In genomic region chr6:157534134-157534871, GRCh38 we compare ENCODE assay signal across 16 cellular contexts.
"Had no signal": no experiment of that assay in that cellular context is flagged by ENCODE, and none has a peak within 500 bp of the region (broad histone marks: within the 10 kb centered on the region; RNA-seq: fewer than 3 reads in every experiment).

No MANE protein-coding gene starts in this region.

- H3K27ac ChIP-seq: brain microvascular endothelial cell had no signal

- DNase-seq: activated CD4-positive, alpha-beta T cell treated with anti-CD3 and anti-CD28 coated beads, Interleukin-2, amount 50 U/mL, for 4 hours; activated CD4-positive, CD25-positive, alpha-beta regulatory T cell treated with anti-CD3 and anti-CD28 coated beads, Interleukin-2, amount 50 U/mL, for 72 hours; activated CD8-positive, alpha-beta memory T cell treated with anti-CD3 and anti-CD28 coated beads, Interleukin-2, amount 50 U/mL, for 48 hours; activated gamma-delta T cell treated with Interleukin-2 at 50 U/mL for 16 hours; activated naive CD8-positive, alpha-beta T cell treated with anti-CD3 and anti-CD28 coated beads for 36 hours; activated T-cell treated with anti-CD3 and anti-CD28 coated beads, Interleukin-2, amount 50 U/mL, for 72 hours; anterior cingulate cortex; brain microvascular endothelial cell; effector CD8-positive, alpha-beta T cell; foreskin keratinocyte; left colon; pancreas; T-helper 9 cell had no signal

- H3K36me3 Mint-ChIP-seq: stimulated activated effector memory CD8-positive, alpha-beta T cell treated with anti-CD3 and anti-CD28 coated beads, Interleukin-12 subunit alpha, Interleukin-12 subunit beta, amount 100 ng/mL, for 72 hours had no signal

- H3K9me3 ChIP-seq: pancreas had no signal

- H3K27me3 ChIP-seq: brain microvascular endothelial cell, foreskin keratinocyte, pancreas had no signal

- H3K27ac Mint-ChIP-seq: activated T-cell treated with anti-CD3 and anti-CD28 coated beads, Interleukin-2, amount 50 U/mL, for 72 hours had no signal

- H3K9me3 Mint-ChIP-seq: activated naive CD8-positive, alpha-beta T cell treated with anti-CD3 and anti-CD28 coated beads for 36 hours; activated T-cell treated with anti-CD3 and anti-CD28 coated beads, Interleukin-2, amount 50 U/mL, for 72 hours; stimulated activated effector memory CD8-positive, alpha-beta T cell treated with anti-CD3 and anti-CD28 coated beads, Interleukin-12 subunit alpha, Interleukin-12 subunit beta, amount 100 ng/mL, for 72 hours had no signal

- FAIRE-seq: pancreas, urothelium cell line had no signal

- H3K4me3 ChIP-seq: lung, pancreas had no signal

- H3K4me3 Mint-ChIP-seq: activated naive CD8-positive, alpha-beta T cell treated with anti-CD3 and anti-CD28 coated beads for 36 hours had no signal

- ATAC-seq: activated T-cell treated with anti-CD3 and anti-CD28 coated beads, Interleukin-2, amount 50 U/mL, for 72 hours; left colon; stimulated activated effector memory CD8-positive, alpha-beta T cell treated with anti-CD3 and anti-CD28 coated beads, Interleukin-12 subunit alpha, Interleukin-12 subunit beta, amount 100 ng/mL, for 72 hours had no signal

- H3K36me3 ChIP-seq: brain microvascular endothelial cell, pancreas had no signal
